Comparison of ENCODE assay signal across 9 cellular contexts in the genomic region with DNA sequence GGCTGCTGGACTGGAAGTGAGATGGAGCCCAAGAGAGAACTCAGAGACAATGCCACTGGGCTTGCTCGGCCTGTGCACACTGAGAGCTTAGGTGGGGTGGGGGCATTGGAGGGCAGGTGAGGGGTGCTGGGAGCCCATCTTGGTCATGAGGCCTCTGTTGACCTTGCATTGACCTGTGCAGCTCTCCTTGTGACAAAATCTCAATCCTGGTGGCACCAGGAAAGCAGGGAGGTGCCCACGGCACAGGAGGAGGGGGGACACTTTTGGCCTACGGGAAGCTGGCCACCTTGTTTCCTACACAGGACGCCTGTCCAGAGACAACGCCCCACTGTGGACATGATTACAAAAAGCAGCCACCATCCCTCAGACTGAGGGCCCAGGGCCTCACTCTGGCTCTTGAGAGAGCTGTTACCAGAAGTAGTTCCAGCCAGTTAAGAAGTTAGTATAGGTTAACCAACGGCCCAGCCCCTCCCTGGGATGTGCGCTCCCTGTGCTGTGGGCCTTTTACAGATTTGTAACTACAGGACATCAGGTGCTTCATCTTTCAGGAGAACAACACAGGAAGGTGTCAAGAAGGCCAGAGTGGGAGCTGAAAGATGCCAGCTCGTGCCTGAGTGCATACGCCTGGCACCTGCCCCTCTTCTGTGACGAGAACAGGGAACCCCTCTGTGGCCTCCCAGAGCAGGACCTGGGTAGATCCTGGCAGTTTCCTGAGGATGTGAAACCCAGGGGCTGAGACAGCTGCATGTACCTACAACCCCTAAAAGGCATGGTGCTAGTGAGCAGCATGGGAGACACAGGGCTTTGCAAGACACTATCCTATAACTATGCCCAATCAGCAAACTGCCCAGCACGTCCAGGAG. TPM values are rescaled to one million over a fixed set of nuclear protein-coding genes. Genes with fewer than 3 reads are reported as not detected.
DNase-seq lines count a peak whose midpoint lies in the region; ATAC-seq and TF ChIP-seq lines count a peak whose summit lies in the region.
"Had no signal": no experiment of that assay in that cellular context is flagged by ENCODE, and none has a peak within 500 bp of the region (broad histone marks: within the 10 kb centered on the region; RNA-seq: fewer than 3 reads in every experiment).

No MANE protein-coding gene starts in this region.

- ATAC-seq in GM18520 (IDR thresholded peaks at IDR 0.05; ENCODE audit: unreplicated experiment) (peak; percentile 22), GM21381 (IDR thresholded peaks at IDR 0.05; ENCODE audit: unreplicated experiment) (peak; percentile 48), HG03135 (IDR thresholded peaks at IDR 0.05; ENCODE audit: unreplicated experiment) (peak; percentile 55)

- peak overlapping the region in 1 of 8 donors; percentile 49 for H3K4me3 ChIP-seq in spleen

- TF ChIP-seq POLR2A in spleen (IDR thresholded peaks at IDR 0.05), result no peak

- no peak for TF ChIP-seq CTCF in spleen (IDR thresholded peaks at IDR 0.05 in 8 of 11, conservative IDR thresholded peaks at IDR 0.05 in 3 of 11)
- no peak for TF ChIP-seq CTCF in HFFc6 (IDR thresholded peaks at IDR 0.05)

- no peaks in the 10 kb centered on the region for H3K36me3 Mint-ChIP-seq in activated naive CD8-positive, alpha-beta T cell treated with anti-CD3 and anti-CD28 coated beads for 36 hours
- no peaks in the 10 kb centered on the region for H3K36me3 Mint-ChIP-seq in HFFc6 (ENCODE audit: low read depth)

- no peaks in the 10 kb centered on the region for H3K36me3 ChIP-seq in spleen

- peak overlapping the region; percentile 2 for H3K27ac Mint-ChIP-seq in activated naive CD8-positive, alpha-beta T cell treated with anti-CD3 and anti-CD28 coated beads for 36 hours
- no peak overlapping the region for H3K27ac Mint-ChIP-seq in HFFc6

- H3K9me3 ChIP-seq in spleen, result no peaks in the 10 kb centered on the region

- H3K4me3 Mint-ChIP-seq in activated naive CD8-positive, alpha-beta T cell treated with anti-CD3 and anti-CD28 coated beads for 36 hours, result no peak overlapping the region
- no peak overlapping the region for H3K4me3 Mint-ChIP-seq in HFFc6

- no peaks in the 10 kb centered on the region for H3K27me3 Mint-ChIP-seq in activated naive CD8-positive, alpha-beta T cell treated with anti-CD3 and anti-CD28 coated beads for 36 hours
- peaks cover 3% of the 10 kb centered on the region; the same call in 1 of the 2 replicates for H3K27me3 Mint-ChIP-seq in HFFc6 (ENCODE audit: insufficient read depth)

- peak overlapping the region in 4 of 8 donors; percentile 28 to 65 (median 45) for H3K27ac ChIP-seq in spleen

- intact Hi-C loops in spleen (cut with DNase I; ENCODE audit: low total_unique reads), result no loop called here

- no peak for DNase-seq in activated naive CD8-positive, alpha-beta T cell treated with anti-CD3 and anti-CD28 coated beads for 36 hours
- DNase-seq in spleen (no peak), EL (no peak), HFFc6 (no peak)
- no peak for DNase-seq in effector CD4-positive, alpha-beta T cell
- DNase-seq: NCI-H1105 treated with DMSO at 0.1 percent for 48 hours had no signal

- 56 to 81% (median 74%) methylated on average over 9 to 11 of the region's 11 CpGs for WGBS in spleen, 5 donors

- H3K9me3 Mint-ChIP-seq in activated naive CD8-positive, alpha-beta T cell treated with anti-CD3 and anti-CD28 coated beads for 36 hours, result no peaks in the 10 kb centered on the region
- no peaks in the 10 kb centered on the region for H3K9me3 Mint-ChIP-seq in HFFc6

- H3K4me1 ChIP-seq in spleen, result peaks cover 4 to 64% (median 32%) of the 10 kb centered on the region in 6 donors

- peaks cover 4% of the 10 kb centered on the region for H3K4me1 Mint-ChIP-seq in activated naive CD8-positive, alpha-beta T cell treated with anti-CD3 and anti-CD28 coated beads for 36 hours
- peaks cover 27% of the 10 kb centered on the region for H3K4me1 Mint-ChIP-seq in HFFc6 (ENCODE audit: low read depth)

- H3K27me3 ChIP-seq in spleen (replicated peaks in 1 of 7), result no peaks in the 10 kb centered on the region

RNA-seq across cellular contexts. Expression of a gene that starts 10.3 kb away (rescaled TPM):
- total RNA-seq in activated naive CD8-positive, alpha-beta T cell treated with anti-CD3 and anti-CD28 coated beads for 36 hours, result under 1 TPM; 0.02 to 0.10 TPM
- under 1 TPM; 0.28 to 0.85 (median 0.40) TPM for total RNA-seq in spleen
- 1 to 10 TPM in 2 of 3 donors, under 1 TPM in 1; 0.41 to 1.3 (median 1.1) TPM for polyA plus RNA-seq in spleen
- under 1 TPM in 2 of 6 experiments, not detected in 4; 0.03 to 0.14 TPM for total RNA-seq in HFFc6 (2021; fragmentation: NEBNext Ultra II Directional; extraction: Animal tissue kit (Norgen Biotek cat#: 25700))

RNA-seq across cellular contexts. Expression of a gene that starts 41.5 kb away (rescaled TPM):
- total RNA-seq in activated naive CD8-positive, alpha-beta T cell treated with anti-CD3 and anti-CD28 coated beads for 36 hours, result 10 to 100 TPM; 49.2 to 50.4 TPM
- 10 to 100 TPM; 29.5 to 74.2 (median 37.3) TPM for total RNA-seq in spleen
- polyA plus RNA-seq in spleen, result 1 to 10 TPM; 4.8 to 8.7 (median 6.2) TPM
- 10 to 100 TPM; 27.8 to 39.2 (median 34.6) TPM for total RNA-seq in HFFc6 (2021; fragmentation: NEBNext Ultra II Directional; extraction: Animal tissue kit (Norgen Biotek cat#: 25700))
